8 cellular contexts compared by ENCODE assay signal in the genomic region with DNA sequence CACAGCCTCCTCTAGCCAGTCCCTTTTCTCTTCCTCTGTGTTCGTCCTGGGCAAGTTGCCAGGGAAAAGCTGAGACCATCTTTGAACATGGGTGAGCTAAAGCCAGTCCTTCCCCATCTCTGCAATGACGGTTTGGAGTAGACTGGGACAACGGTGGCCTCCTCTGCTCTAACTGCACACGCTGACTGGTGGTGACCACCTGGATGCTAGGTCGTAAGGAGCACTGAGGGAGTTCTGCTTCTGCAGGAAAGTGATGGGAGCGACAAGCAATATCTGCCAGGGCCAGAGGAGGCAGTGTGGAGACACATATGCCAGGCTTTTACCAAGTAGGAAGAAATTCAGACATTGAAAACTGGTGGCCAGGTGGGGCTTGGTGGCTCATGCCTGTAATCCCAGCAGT.
A peak's percentile ranks its signal among the peaks of the same experiment; 100 is the strongest.
DNase-seq lines count a peak whose midpoint lies in the region; ATAC-seq, FAIRE-seq and TF ChIP-seq lines count a peak whose summit lies in the region.

No MANE protein-coding gene starts in this region.

- no peaks in the 10 kb centered on the region for H3K36me3 Mint-ChIP-seq in activated CD8-positive, alpha-beta T cell treated with anti-CD3 and anti-CD28 coated beads for 36 hours (ENCODE audit: low read depth)

- H3K27me3 ChIP-seq in MM.1S (replicated peaks; ENCODE audit: insufficient read depth, low read length) (no peaks in the 10 kb centered on the region), hepatocyte (no peaks in the 10 kb centered on the region)

- H2AFZ ChIP-seq in MM.1S (ENCODE audit: low read length) (no peak overlapping the region), hepatocyte (no peak overlapping the region)

- no peaks in the 10 kb centered on the region for H3K9me3 ChIP-seq in A549
- no peaks in the 10 kb centered on the region for H3K9me3 ChIP-seq in MM.1S (replicated peaks; ENCODE audit: insufficient read depth, low read length)
- no peaks in the 10 kb centered on the region for H3K9me3 ChIP-seq in hepatocyte (ENCODE audit: low read depth)

- intact Hi-C loops in activated CD8-positive, alpha-beta T cell treated with anti-CD3 and anti-CD28 coated beads for 36 hours (cut with micrococcal nuclease) = no loop called here
- intact Hi-C loops in lower leg skin (cut with DNase I; ENCODE audit: low total_unique reads) = no loop called here

- H3K27me3 Mint-ChIP-seq in activated CD8-positive, alpha-beta T cell treated with anti-CD3 and anti-CD28 coated beads for 36 hours = no peaks in the 10 kb centered on the region

- no peaks in the 10 kb centered on the region for H4K20me1 ChIP-seq in MM.1S (ENCODE audit: insufficient read depth, low read length)
- no peaks in the 10 kb centered on the region for H4K20me1 ChIP-seq in hepatocyte (ENCODE audit: insufficient read depth, poor library complexity, severe bottlenecking)

- ATAC-seq in A549 (peak; percentile 91 to 92), HG03280 (IDR thresholded peaks at IDR 0.05; ENCODE audit: unreplicated experiment) (no peak)
- peak; percentile 68 for ATAC-seq in activated CD8-positive, alpha-beta T cell treated with anti-CD3 and anti-CD28 coated beads for 36 hours

- H3K79me2 ChIP-seq in MM.1S (ENCODE audit: low read length) (no peaks in the 10 kb centered on the region), hepatocyte (no peaks in the 10 kb centered on the region)

- no peak for FAIRE-seq in A549 (lab: Jason Lieb, UNC)

- peaks cover 4% of the 10 kb centered on the region for H3K4me1 Mint-ChIP-seq in activated CD8-positive, alpha-beta T cell treated with anti-CD3 and anti-CD28 coated beads for 36 hours (ENCODE audit: low read depth)

- TF ChIP-seq CTCF in A549 (IDR thresholded peaks at IDR 0.05) (peak; percentile 45), GM10248 (IDR thresholded peaks at IDR 0.05; ENCODE audit: control extremely low read depth, extremely low read depth, low read depth, missing control alignments) (peak; percentile 51), MM.1S (IDR thresholded peaks at IDR 0.05; ENCODE audit: low read length) (peak; percentile 48), hepatocyte (IDR thresholded peaks at IDR 0.05; ENCODE audit: poor library complexity) (peak; percentile 21), lower leg skin (IDR thresholded peaks at IDR 0.05) (no peak)
- peak; percentile 57 for TF ChIP-seq CTCF in activated CD8-positive, alpha-beta T cell treated with anti-CD3 and anti-CD28 coated beads for 36 hours (IDR thresholded peaks at IDR 0.05)

- no peaks in the 10 kb centered on the region for H3F3A ChIP-seq in MM.1S (ENCODE audit: insufficient read depth, low read length)

- DNase-seq in A549 (ENCODE audit: low read depth in 1 of 2, low spot score in 1 of 2) = peak; percentile 71 to 80
- peak; percentile 56 for DNase-seq in GM10248 (ENCODE audit: extremely low spot score)
- no peak for DNase-seq in MM.1S
- peak; percentile 39 for DNase-seq in activated CD8-positive, alpha-beta T cell treated with anti-CD3 and anti-CD28 coated beads for 36 hours
- peak; percentile 59 for DNase-seq in hepatocyte (ENCODE audit: low spot score)
- DNase-seq in stimulated activated CD4-positive, alpha-beta T cell treated with anti-CD3 and anti-CD28 coated beads, Interleukin-1b, Interleukin-23, amount 100 ng/mL, for 48 hours = peak; percentile 13
- DNase-seq in lower leg skin (ENCODE audit: low spot score in 2 of 2) = no peak

- H3K9me2 ChIP-seq in MM.1S (replicated peaks; ENCODE audit: insufficient read depth, low read length) (no peaks in the 10 kb centered on the region), hepatocyte (replicated peaks; ENCODE audit: insufficient read depth) (no peaks in the 10 kb centered on the region)

- H3K4me3 ChIP-seq in A549 = no peak overlapping the region
- H3K4me3 ChIP-seq in MM.1S (ENCODE audit: low read length) = no peak overlapping the region
- no peak overlapping the region for H3K4me3 ChIP-seq in hepatocyte
- H3K4me3 ChIP-seq in lower leg skin (ENCODE audit: low read depth, poor library complexity, severe bottlenecking) = no peak overlapping the region

- H3K36me3 ChIP-seq in MM.1S (replicated peaks; ENCODE audit: insufficient read depth, low read length) (no peaks in the 10 kb centered on the region), hepatocyte (replicated peaks; ENCODE audit: insufficient read depth, low read depth) (no peaks in the 10 kb centered on the region)

- TF ChIP-seq POLR2A in A549 (IDR thresholded peaks at IDR 0.05; ENCODE audit: low read length) (no peak), lower leg skin (IDR thresholded peaks at IDR 0.05) (no peak)

- H3K9me3 Mint-ChIP-seq in activated CD8-positive, alpha-beta T cell treated with anti-CD3 and anti-CD28 coated beads for 36 hours = no peaks in the 10 kb centered on the region

- CTCF ChIA-PET in A549 (lab: Yijun Ruan, JAX) (interaction anchor here (1.1 to 3.5 kb wide), 5 partner anchors 10 to 188 kb away, joined by 3 to 15 read pairs (median 4); no protein-coding TSS in a partner anchor), GM10248 (lab: Yijun Ruan, JAX) (interaction anchor here (1.1 to 1.4 kb wide), 2 partner anchors 14 to 215 kb away, joined by 3 read pairs; no protein-coding TSS in a partner anchor)
- CTCF ChIA-PET in activated CD8-positive, alpha-beta T cell treated with anti-CD3 and anti-CD28 coated beads for 36 hours (lab: Charles Lee) = interaction anchor here (0.6 to 2.0 kb wide), 2 partner anchors 24 to 79 kb away, joined by 3 to 6 read pairs; no protein-coding TSS in a partner anchor

- no peak overlapping the region for H3K4me2 ChIP-seq in A549
- no peak overlapping the region for H3K4me2 ChIP-seq in MM.1S (ENCODE audit: low read depth, low read length)
- H3K4me2 ChIP-seq in hepatocyte = no peak overlapping the region

- TF ChIP-seq EP300 in A549 (IDR thresholded peaks at IDR 0.05) = no peak

- H3K4me1 ChIP-seq in A549 (no peaks in the 10 kb centered on the region), MM.1S (ENCODE audit: low read length) (0 out of 2 replicates have a peak, but pooled peaks cover 3% of the 10 kb centered on the region), hepatocyte (ENCODE audit: insufficient read depth) (no peaks in the 10 kb centered on the region)

- peak; percentile 33 to 44; a peak in 4 of 5 replicates for TF ChIP-seq RAD21 in A549 (conservative IDR thresholded peaks at IDR 0.05 in 1 of 2, IDR thresholded peaks at IDR 0.05 in 1 of 2)

- WGBS in A549 (ENCODE audit: missing lambda C conversion rate) = 37% methylated on average over 6 of the region's 6 CpGs
- WGBS in hepatocyte (ENCODE audit: low lambda C conversion rate, missing lambda C conversion rate) = 50% methylated on average over 6 of the region's 6 CpGs
- 25 to 34% methylated on average over 6 of the region's 6 CpGs for WGBS in lower leg skin, 2 donors

- no peak overlapping the region for H3K4me3 Mint-ChIP-seq in activated CD8-positive, alpha-beta T cell treated with anti-CD3 and anti-CD28 coated beads for 36 hours

- no peak overlapping the region for H3K27ac Mint-ChIP-seq in activated CD8-positive, alpha-beta T cell treated with anti-CD3 and anti-CD28 coated beads for 36 hours

- no peak overlapping the region for H3K27ac ChIP-seq in A549
- no peak overlapping the region for H3K27ac ChIP-seq in MM.1S (ENCODE audit: low read length)
- H3K27ac ChIP-seq in hepatocyte = no peak overlapping the region

- POLR2A ChIA-PET in A549 (lab: Yijun Ruan, JAX) = no interaction called here
- POLR2A ChIA-PET in GM10248 (lab: Yijun Ruan, JAX) = no interaction called here
- POLR2A ChIA-PET in activated CD8-positive, alpha-beta T cell treated with anti-CD3 and anti-CD28 coated beads for 36 hours (lab: Charles Lee) = no interaction called here

- H3K9ac ChIP-seq in MM.1S (ENCODE audit: low read length) = no peak overlapping the region

TF ChIP-seq in A549, 52 proteins besides CTCF, POLR2A, EP300 and RAD21 (continues in another document):
- TF ChIP-seq PBX3 (IDR thresholded peaks at IDR 0.05) (no peak), TP53 (CRISPR knock-in tag; IDR thresholded peaks at IDR 0.05) (no peak), HES2 (IDR thresholded peaks at IDR 0.05) (no peak), HOXA7 (CRISPR knock-in tag; IDR thresholded peaks at IDR 0.05) (no peak), FOXS1 (CRISPR knock-in tag; IDR thresholded peaks at IDR 0.05) (no peak), MAFK (IDR thresholded peaks at IDR 0.05; ENCODE audit: partially characterized antibody) (no peak), KDM1A (IDR thresholded peaks at IDR 0.05; ENCODE audit: low read depth) (no peak), ESRRA (IDR thresholded peaks at IDR 0.05; ENCODE audit: borderline replicate concordance, low read length) (no peak), CHD2 (IDR thresholded peaks at IDR 0.05; ENCODE audit: low read length, partially characterized antibody) (no peak), FOSB (CRISPR knock-in tag; IDR thresholded peaks at IDR 0.05) (no peak)
- TF ChIP-seq, protein P1, sequence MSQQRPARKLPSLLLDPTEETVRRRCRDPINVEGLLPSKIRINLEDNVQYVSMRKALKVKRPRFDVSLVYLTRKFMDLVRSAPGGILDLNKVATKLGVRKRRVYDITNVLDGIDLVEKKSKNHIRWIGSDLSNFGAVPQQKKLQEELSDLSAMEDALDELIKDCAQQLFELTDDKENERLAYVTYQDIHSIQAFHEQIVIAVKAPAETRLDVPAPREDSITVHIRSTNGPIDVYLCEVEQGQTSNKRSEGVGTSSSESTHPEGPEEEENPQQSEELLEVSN (IDR thresholded peaks at IDR 0.05; ENCODE audit: borderline replicate concordance, low read depth) = no peak
- TF ChIP-seq, protein P2, sequence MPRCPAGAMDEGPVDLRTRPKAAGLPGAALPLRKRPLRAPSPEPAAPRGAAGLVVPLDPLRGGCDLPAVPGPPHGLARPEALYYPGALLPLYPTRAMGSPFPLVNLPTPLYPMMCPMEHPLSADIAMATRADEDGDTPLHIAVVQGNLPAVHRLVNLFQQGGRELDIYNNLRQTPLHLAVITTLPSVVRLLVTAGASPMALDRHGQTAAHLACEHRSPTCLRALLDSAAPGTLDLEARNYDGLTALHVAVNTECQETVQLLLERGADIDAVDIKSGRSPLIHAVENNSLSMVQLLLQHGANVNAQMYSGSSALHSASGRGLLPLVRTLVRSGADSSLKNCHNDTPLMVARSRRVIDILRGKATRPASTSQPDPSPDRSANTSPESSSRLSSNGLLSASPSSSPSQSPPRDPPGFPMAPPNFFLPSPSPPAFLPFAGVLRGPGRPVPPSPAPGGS (IDR thresholded peaks at IDR 0.05) = no peak

Comparison
In these comparisons a context has a peak if more than half of its experiments do, and no peak if none do; other contexts are left out.
1. DNase-seq: peak in A549 (2 of 2), GM10248 (single experiment), activated CD8-positive, alpha-beta T cell treated with anti-CD3 and anti-CD28 coated beads for 36 hours (single experiment), hepatocyte (single experiment) and stimulated activated CD4-positive, alpha-beta T cell treated with anti-CD3 and anti-CD28 coated beads, Interleukin-1b, Interleukin-23, amount 100 ng/mL, for 48 hours (single experiment); none in MM.1S (single experiment) and lower leg skin (0 of 2).
2. CTCF ChIP-seq: peak in A549 (single experiment), GM10248 (single experiment), MM.1S (single experiment), activated CD8-positive, alpha-beta T cell treated with anti-CD3 and anti-CD28 coated beads for 36 hours (single experiment) and hepatocyte (single experiment); none in lower leg skin (0 of 3).